Comparison of ENCODE assay signal across 19 cellular contexts in the genomic region with DNA sequence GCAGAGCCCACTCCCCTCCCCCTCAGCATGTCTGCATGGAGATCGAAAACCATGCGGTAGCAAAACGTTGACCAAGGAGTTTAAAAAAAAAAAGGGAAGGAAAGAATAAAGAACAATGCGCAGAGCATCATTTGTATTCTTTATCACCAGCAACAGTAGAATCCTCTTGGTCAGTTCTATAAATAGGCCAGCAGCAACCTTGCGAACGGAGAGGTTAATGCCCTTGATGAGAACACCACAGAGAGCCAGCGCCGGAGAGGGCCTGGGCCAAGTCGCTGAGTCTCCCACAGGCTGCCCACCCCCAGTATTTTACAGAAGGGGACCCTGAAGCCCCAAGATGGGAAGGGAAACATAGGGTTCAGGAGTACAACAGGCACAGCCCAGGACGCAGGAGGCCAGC.
"Had no signal": no experiment of that assay in that cellular context is flagged by ENCODE, and none has a peak within 500 bp of the region (broad histone marks: within the 10 kb centered on the region; RNA-seq: fewer than 3 reads in every experiment).

No MANE protein-coding gene starts in this region.

- H3K4me3 Mint-ChIP-seq: activated naive CD8-positive, alpha-beta T cell treated with anti-CD3 and anti-CD28 coated beads, Interleukin-2, amount 50 U/mL, for 24 hours; activated T-cell treated with anti-CD3 and anti-CD28 coated beads, Interleukin-2, amount 50 U/mL, for 72 hours; nephron had no signal

- H3K4me1 ChIP-seq: psoas muscle had no signal

- H3K27me3 Mint-ChIP-seq: activated naive CD8-positive, alpha-beta T cell treated with anti-CD3 and anti-CD28 coated beads, Interleukin-2, amount 50 U/mL, for 24 hours had no signal

- FAIRE-seq: colon, frontal cortex, islet of Langerhans, TTC549 had no signal

- H3K27me3 ChIP-seq: cardiac muscle cell, left lung, sigmoid colon had no signal

- ATAC-seq: activated CD4-positive, CD25-positive, alpha-beta regulatory T cell treated with anti-CD3 and anti-CD28 coated beads, Interleukin-2, amount 50 U/mL, for 24 hours; activated naive CD8-positive, alpha-beta T cell treated with anti-CD3 and anti-CD28 coated beads, Interleukin-2, amount 50 U/mL, for 24 hours; activated T-cell treated with anti-CD3 and anti-CD28 coated beads, Interleukin-2, amount 50 U/mL, for 72 hours; left lung; psoas muscle; stimulated activated naive CD8-positive, alpha-beta T cell treated with anti-CD3 and anti-CD28 coated beads, Interleukin-15, Interleukin-2, amounts not matched to agents 100 U/mL and 50 U/mL, for 24 hours had no signal

- H3K36me3 ChIP-seq: cardiac muscle cell, heart right ventricle, left lung had no signal

- H3K27ac Mint-ChIP-seq: activated T-cell treated with anti-CD3 and anti-CD28 coated beads, Interleukin-2, amount 50 U/mL, for 72 hours had no signal

- H3K4me3 ChIP-seq: cardiac muscle cell, heart right ventricle, left lung, psoas muscle, sigmoid colon had no signal

- H3K9me3 Mint-ChIP-seq: activated naive CD8-positive, alpha-beta T cell treated with anti-CD3 and anti-CD28 coated beads, Interleukin-2, amount 50 U/mL, for 24 hours; activated T-cell treated with anti-CD3 and anti-CD28 coated beads, Interleukin-2, amount 50 U/mL, for 72 hours; nephron had no signal

- H3K9me3 ChIP-seq: heart right ventricle, left lung, psoas muscle, sigmoid colon had no signal

- DNase-seq: activated CD4-positive, alpha-beta T cell treated with anti-CD3 and anti-CD28 coated beads, Interleukin-2, amount 50 U/mL, for 48 hours; activated gamma-delta T cell treated with Interleukin-2 at 50 U/mL for 16 hours; activated naive CD8-positive, alpha-beta T cell treated with anti-CD3 and anti-CD28 coated beads, Interleukin-2, amount 50 U/mL, for 24 hours; activated T-cell treated with anti-CD3 and anti-CD28 coated beads, Interleukin-2, amount 50 U/mL, for 72 hours; heart right ventricle; left lung; mesenchymal stem cell; psoas muscle; sigmoid colon; stimulated activated CD4-positive, alpha-beta T cell treated with anti-CD3 and anti-CD28 coated beads, Interleukin-2, amount 100 ng/mL, for 24 hours; stimulated activated naive CD8-positive, alpha-beta T cell treated with anti-CD3 and anti-CD28 coated beads, Interleukin-15, Interleukin-2, amounts not matched to agents 100 U/mL and 50 U/mL, for 24 hours; T-helper 1 cell had no signal

- H3K27ac ChIP-seq: cardiac muscle cell, heart right ventricle, left lung, psoas muscle, sigmoid colon had no signal
